In genomic region chr17:44547625-44548297, GRCh38 we compare ENCODE assay signal across 1 cellular context.
TF ChIP-seq lines count a peak whose summit lies in the region.

No MANE protein-coding gene starts in this region.

TF ChIP-seq in HepG2, 621 proteins besides CTCF, POLR2A, EP300 and RAD21:
- no peak for TF ChIP-seq MBNL3 (CRISPR knock-in tag; conservative IDR thresholded peaks at IDR 0.05)
- no peak for TF ChIP-seq ZNF253 (CRISPR knock-in tag; IDR thresholded peaks at IDR 0.05; ENCODE audit: borderline replicate concordance)
- TF ChIP-seq MED8 (CRISPR knock-in tag; IDR thresholded peaks at IDR 0.05; ENCODE audit: insufficient replicate concordance): no peak
- TF ChIP-seq ZNF496 (CRISPR knock-in tag; IDR thresholded peaks at IDR 0.05; ENCODE audit: insufficient replicate concordance): no peak
- TF ChIP-seq ATAD3A (CRISPR knock-in tag; IDR thresholded peaks at IDR 0.05): no peak
- no peak for TF ChIP-seq AKAP8 (CRISPR knock-in tag; IDR thresholded peaks at IDR 0.05)
- no peak for TF ChIP-seq ZNF580 (CRISPR knock-in tag; IDR thresholded peaks at IDR 0.05; ENCODE audit: borderline replicate concordance, low read depth)
- TF ChIP-seq TP53 (CRISPR knock-in tag; conservative IDR thresholded peaks at IDR 0.05): no peak
